Comparison of ENCODE assay signal across 25 cellular contexts in the genomic region with DNA sequence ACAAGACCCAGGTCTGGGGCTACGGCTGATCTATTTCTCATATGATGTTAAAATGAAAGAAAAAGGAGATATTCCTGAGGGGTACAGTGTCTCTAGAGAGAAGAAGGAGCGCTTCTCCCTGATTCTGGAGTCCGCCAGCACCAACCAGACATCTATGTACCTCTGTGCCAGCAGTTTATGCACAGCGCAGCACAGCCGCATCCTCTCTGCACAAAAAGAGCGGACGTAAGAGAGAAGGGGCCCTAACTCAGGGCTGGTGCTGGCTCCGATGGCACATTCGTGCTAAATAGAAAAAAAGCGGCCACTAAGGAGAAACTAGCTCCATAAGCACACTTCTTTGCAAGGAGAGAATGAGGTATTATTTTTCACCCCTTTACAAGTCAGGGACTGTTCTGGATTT. TPM values are rescaled to one million over a fixed set of nuclear protein-coding genes. Genes with fewer than 3 reads are reported as not detected.
DNase-seq lines count a peak whose midpoint lies in the region; ATAC-seq, FAIRE-seq and TF ChIP-seq lines count a peak whose summit lies in the region.
"Had no signal": no experiment of that assay in that cellular context is flagged by ENCODE, and none has a peak within 500 bp of the region (broad histone marks: within the 10 kb centered on the region; RNA-seq: fewer than 3 reads in every experiment).

No MANE protein-coding gene starts in this region.

- H3K27ac ChIP-seq in GM12878 (ENCODE audit: control insufficient read depth, insufficient read depth), result no peak overlapping the region
- peak overlapping the region in 3 of 8 donors; percentile 18 to 65 (median 22) for H3K27ac ChIP-seq in spleen
- H3K27ac ChIP-seq: heart left ventricle, upper lobe of left lung had no signal

- ATAC-seq in GM12878 (peak; percentile 51), GM21360 (IDR thresholded peaks at IDR 0.05; ENCODE audit: unreplicated experiment) (no peak)
- no peak for ATAC-seq in stimulated activated naive CD8-positive, alpha-beta T cell treated with anti-CD3 and anti-CD28 coated beads, Interleukin-15, amount 100 ng/mL, for 72 hours
- ATAC-seq: heart left ventricle, left lobe of liver had no signal

- TF ChIP-seq CTCF in GM12878 (IDR thresholded peaks at IDR 0.05 in 2 of 3, conservative IDR thresholded peaks at IDR 0.05 in 1 of 3; ENCODE audit: control insufficient read depth in 2 of 3, extremely low read depth in 1 of 3, insufficient read depth in 1 of 3, low read depth in 3 of 3, low read length in 3 of 3) (no peak), spleen (IDR thresholded peaks at IDR 0.05 in 8 of 11, conservative IDR thresholded peaks at IDR 0.05 in 3 of 11) (no peak)

- no peaks in the 10 kb centered on the region for H3K79me2 ChIP-seq in GM12878 (ENCODE audit: control insufficient read depth, insufficient read depth, low read length)

- peaks cover 2% of the 10 kb centered on the region for H3K36me3 Mint-ChIP-seq in activated naive CD4-positive, alpha-beta T cell treated with anti-CD3 and anti-CD28 coated beads, Interleukin-2, amount 50 U/mL, for 24 hours
- H3K36me3 Mint-ChIP-seq: mesothelial cell of epicardium had no signal

- H3K36me3 ChIP-seq in GM12878 (ENCODE audit: control insufficient read depth in 2 of 2, insufficient read depth in 2 of 2, low read length in 1 of 2), result no peaks in the 10 kb centered on the region
- H3K36me3 ChIP-seq in spleen, result no peaks in the 10 kb centered on the region
- H3K36me3 ChIP-seq: heart left ventricle, upper lobe of left lung had no signal

- H3K27me3 ChIP-seq in GM12878 (replicated peaks in 1 of 2; ENCODE audit: control insufficient read depth in 2 of 2, insufficient read depth in 2 of 2, low read length in 1 of 2), result no peaks in the 10 kb centered on the region
- peaks cover 0 to 3% (median 0%) of the 10 kb centered on the region in 7 donors for H3K27me3 ChIP-seq in spleen (replicated peaks in 1 of 7)
- H3K27me3 ChIP-seq: upper lobe of left lung had no signal

- no peaks in the 10 kb centered on the region for H4K20me1 ChIP-seq in GM12878 (ENCODE audit: control insufficient read depth, insufficient read depth)

- peak overlapping the region; percentile 56 for H2AFZ ChIP-seq in GM12878 (ENCODE audit: control insufficient read depth, low read depth, low read length)

- in situ Hi-C loops in GM12878 (cut with MboI), result no loop called here

- peaks cover 44% of the 10 kb centered on the region for H3K4me1 Mint-ChIP-seq in activated naive CD4-positive, alpha-beta T cell treated with anti-CD3 and anti-CD28 coated beads, Interleukin-2, amount 50 U/mL, for 24 hours
- peaks cover 21% of the 10 kb centered on the region for H3K4me1 Mint-ChIP-seq in stimulated activated naive CD8-positive, alpha-beta T cell treated with anti-CD3 and anti-CD28 coated beads, Interleukin-15, amount 100 ng/mL, for 72 hours
- H3K4me1 Mint-ChIP-seq: mesothelial cell of epicardium had no signal

- no peak for TF ChIP-seq EP300 in GM12878 (IDR thresholded peaks at IDR 0.05; ENCODE audit: borderline replicate concordance in 1 of 2, control insufficient read depth in 1 of 2, low read depth in 2 of 2, low read length in 2 of 2)

- H3K9me3 Mint-ChIP-seq in activated naive CD4-positive, alpha-beta T cell treated with anti-CD3 and anti-CD28 coated beads, Interleukin-2, amount 50 U/mL, for 24 hours, result no peaks in the 10 kb centered on the region
- no peaks in the 10 kb centered on the region for H3K9me3 Mint-ChIP-seq in stimulated activated naive CD8-positive, alpha-beta T cell treated with anti-CD3 and anti-CD28 coated beads, Interleukin-15, amount 100 ng/mL, for 72 hours
- H3K9me3 Mint-ChIP-seq: mesothelial cell of epicardium had no signal

- CTCF ChIA-PET in GM12878 (lab: Yijun Ruan, JAX), result interaction anchor here (0.6 to 1.4 kb wide), 5 partner anchors 9 to 89 kb away, joined by 3 to 7 read pairs (median 5); a partner anchor contains a TSS

- TF ChIP-seq POLR2A in GM12878 (IDR thresholded peaks at IDR 0.05; ENCODE audit: low read depth, low read length) (no peak), spleen (IDR thresholded peaks at IDR 0.05) (no peak)

- intact Hi-C loops in GM12878 (cut with micrococcal nuclease; ENCODE audit: unreplicated experiment) (no loop called here), spleen (cut with DNase I; ENCODE audit: low total_unique reads) (no loop called here)

- H3K9me3 ChIP-seq in GM12878 (replicated peaks; ENCODE audit: control insufficient read depth, insufficient read depth, low read length) (no peaks in the 10 kb centered on the region), spleen (no peaks in the 10 kb centered on the region)
- H3K9me3 ChIP-seq: Caco-2, heart left ventricle, upper lobe of left lung had no signal

- H3K27me3 Mint-ChIP-seq in activated naive CD4-positive, alpha-beta T cell treated with anti-CD3 and anti-CD28 coated beads, Interleukin-2, amount 50 U/mL, for 24 hours, result no peaks in the 10 kb centered on the region
- H3K27me3 Mint-ChIP-seq in stimulated activated naive CD8-positive, alpha-beta T cell treated with anti-CD3 and anti-CD28 coated beads, Interleukin-15, amount 100 ng/mL, for 72 hours, result no peaks in the 10 kb centered on the region

- H3K4me3 ChIP-seq in GM12878 (no peak overlapping the region), spleen (peak overlapping the region in 1 of 8 donors; percentile 7)
- H3K4me3 ChIP-seq: heart left ventricle, upper lobe of left lung had no signal

- POLR2A ChIA-PET in GM12878 (lab: Charles Lee), result no interaction called here

- no peak overlapping the region for H3K9ac ChIP-seq in GM12878 (ENCODE audit: control insufficient read depth, insufficient read depth, low read length)

- peak overlapping the region; percentile 85 for H3K4me3 Mint-ChIP-seq in activated naive CD4-positive, alpha-beta T cell treated with anti-CD3 and anti-CD28 coated beads, Interleukin-2, amount 50 U/mL, for 24 hours
- H3K4me3 Mint-ChIP-seq in stimulated activated naive CD8-positive, alpha-beta T cell treated with anti-CD3 and anti-CD28 coated beads, Interleukin-15, amount 100 ng/mL, for 72 hours, result peak overlapping the region; percentile 57 to 60
- H3K4me3 Mint-ChIP-seq: mesothelial cell of epicardium had no signal

- H3K27ac Mint-ChIP-seq in activated naive CD4-positive, alpha-beta T cell treated with anti-CD3 and anti-CD28 coated beads, Interleukin-2, amount 50 U/mL, for 24 hours, result no peak overlapping the region
- H3K27ac Mint-ChIP-seq in stimulated activated naive CD8-positive, alpha-beta T cell treated with anti-CD3 and anti-CD28 coated beads, Interleukin-15, amount 100 ng/mL, for 72 hours, result no peak overlapping the region
- H3K27ac Mint-ChIP-seq: mesothelial cell of epicardium had no signal

- SMC1A ChIA-PET in GM12878 (lab: Charles Lee; ENCODE audit: uncharacterized antibody, unreplicated experiment), result interaction anchor here (15.1 kb wide), 1 partner anchor 64 kb away, joined by 235 read pairs; no protein-coding TSS in a partner anchor

- BruUV-seq in GM12878 (replicated peaks; lab: Mats Ljungman, UMichigan), result no TSS peak

- TF ChIP-seq RAD21 in GM12878 (IDR thresholded peaks at IDR 0.05; ENCODE audit: insufficient read depth, low read depth, low read length), result no peak

- H3K4me2 ChIP-seq in GM12878 (ENCODE audit: control insufficient read depth, insufficient read depth), result peak overlapping the region; percentile 70

- RAD21 ChIA-PET in GM12878 (lab: Charles Lee; ENCODE audit: unreplicated experiment), result interaction anchor here (0.9 kb wide), 1 partner anchor 89 kb away, joined by 3 read pairs; no protein-coding TSS in a partner anchor

- 60% methylated on average over 10 of the region's 10 CpGs for WGBS in GM12878 (ENCODE audit: insufficient coverage, insufficient replicate concordance, low lambda C conversion rate, missing lambda C conversion rate)
- WGBS in spleen, 5 donors, result 44 to 94% (median 92%) methylated on average over 10 of the region's 10 CpGs

- H3K4me1 ChIP-seq in GM12878 (ENCODE audit: control insufficient read depth, insufficient read depth, low read length) (no peaks in the 10 kb centered on the region), spleen (peaks cover 0 to 18% (median 6%) of the 10 kb centered on the region in 6 donors)
- H3K4me1 ChIP-seq: Caco-2, heart left ventricle, upper lobe of left lung had no signal

- DNase-seq in activated naive CD4-positive, alpha-beta T cell treated with anti-CD3 and anti-CD28 coated beads, Interleukin-2, amount 50 U/mL, for 16 hours, result no peak
- DNase-seq in Kasumi-1 (lab: John Stamatoyannopoulos, UW), result peak; percentile 75
- DNase-seq in GM12878 (ENCODE audit: low read depth, low spot score), result no peak
- no peak for DNase-seq in stimulated activated naive CD8-positive, alpha-beta T cell treated with anti-CD3 and anti-CD28 coated beads, Interleukin-15, amount 100 ng/mL, for 72 hours
- no peak for DNase-seq in midbrain (lab: John Stamatoyannopoulos, UW)
- DNase-seq in spleen, result no peak
- DNase-seq: activated CD4-positive, CD25-positive, alpha-beta regulatory T cell; activated CD8-positive, alpha-beta memory T cell treated with anti-CD3 and anti-CD28 coated beads, Interleukin-2, amount 50 U/mL, for 4 hours; Caco-2; heart left ventricle; Karpas-422; NCI-H1092 treated with DMSO at 0.1 percent for 48 hours; NCI-H2081 treated with DMSO at 0.1 percent for 48 hours; NCI-H510A; small intestine; stimulated activated CD4-positive, alpha-beta T cell treated with anti-CD3 and anti-CD28 coated beads, Interleukin-2, amount 100 ng/mL, for 48 hours; upper lobe of left lung had no signal

- FAIRE-seq in GM12878 (lab: Jason Lieb, UNC), result no peak
- FAIRE-seq: GM18507, RCC 7860, small intestine had no signal

RNA-seq across cellular contexts. Expression of a gene that starts 28.3 kb away (rescaled TPM):
- not detected in 2 replicates for total RNA-seq in GM12878 (2013; cell fraction: nucleolus; rRNA removed)
- total RNA-seq in GM12878 (2014; rRNA removed), result not detected in 2 replicates
- total RNA-seq in GM12878 (2014; rRNA removed; fragmentation: Illumina TruSeq; extraction: Trizol), result not detected in 2 replicates
- total RNA-seq in GM12878 (2021), result 11.9 and 12.4 TPM in 2 replicates
- not detected for polyA plus RNA-seq in GM12878 (2011; ENCODE audit: low read depth)
- not detected in 2 replicates for polyA plus RNA-seq in GM12878 (2011; rRNA removed)
- polyA plus RNA-seq in GM12878 (2011; cell fraction: cytosol; rRNA removed), result not detected in 2 replicates
- polyA plus RNA-seq in GM12878 (2011; cell fraction: nucleus; rRNA removed), result not detected in 2 replicates
- polyA plus RNA-seq in GM12878 (2012), result not detected in 2 replicates
- polyA plus RNA-seq in GM12878 (2014; fragmentation: Illumina TruSeq; extraction: Trizol), result not detected in 2 replicates
- not detected for polyA plus RNA-seq in GM12878 (2014; fragmentation: Nextera tagmentation; extraction: Ambion mirVana)
- polyA plus RNA-seq in GM12878 (2014; rRNA removed), result not detected in 2 replicates
- not detected for polyA plus RNA-seq in GM12878 (2016; fragmentation: Nextera tagmentation; extraction: Ambion mirVana)
- not detected in 2 replicates for polyA minus RNA-seq in GM12878 (2011; rRNA and poly(A)+ RNA removed)
- not detected in 2 replicates for polyA minus RNA-seq in GM12878 (2011; cell fraction: cytosol; rRNA and poly(A)+ RNA removed)
- not detected in 2 replicates for polyA minus RNA-seq in GM12878 (2011; cell fraction: nucleus; rRNA and poly(A)+ RNA removed)
- total RNA-seq in spleen, result 1 to 10 TPM in 3 of 7 donors, not detected in 4; 2.9 to 6.3 (median 3.0) TPM
- polyA plus RNA-seq in spleen, result 1 to 10 TPM in 2 of 3 donors, under 1 TPM in 1; 0.88 to 1.4 (median 1.2) TPM
- total RNA-seq: HT1080, mesothelial cell of epicardium, SK-MEL-5 had no signal

RNA-seq across cellular contexts. Expression of a gene that starts 49.8 kb away (rescaled TPM):
- total RNA-seq in GM12878 (2013; cell fraction: nucleolus; rRNA removed), result not detected in 2 replicates
- not detected in 2 replicates for total RNA-seq in GM12878 (2014; rRNA removed)
- total RNA-seq in GM12878 (2014; rRNA removed; fragmentation: Illumina TruSeq; extraction: Trizol), result not detected in 2 replicates
- 28.8 and 35.7 TPM in 2 replicates for total RNA-seq in GM12878 (2021)
- not detected for polyA plus RNA-seq in GM12878 (2011; ENCODE audit: low read depth)
- 0.41 TPM in 1 of 2 replicates, not detected in the other for polyA plus RNA-seq in GM12878 (2011; rRNA removed)
- polyA plus RNA-seq in GM12878 (2011; cell fraction: cytosol; rRNA removed), result 0.40 and 0.53 TPM in 2 replicates
- 0.37 and 1.0 TPM in 2 replicates for polyA plus RNA-seq in GM12878 (2011; cell fraction: nucleus; rRNA removed)
- 0.25 and 0.28 TPM in 2 replicates for polyA plus RNA-seq in GM12878 (2012)
- not detected in 2 replicates for polyA plus RNA-seq in GM12878 (2014; fragmentation: Illumina TruSeq; extraction: Trizol)
- not detected for polyA plus RNA-seq in GM12878 (2014; fragmentation: Nextera tagmentation; extraction: Ambion mirVana)
- 0.28 TPM in 1 of 2 replicates, not detected in the other for polyA plus RNA-seq in GM12878 (2014; rRNA removed)
- polyA plus RNA-seq in GM12878 (2016; fragmentation: Nextera tagmentation; extraction: Ambion mirVana), result under 1 TPM in 1 of 2 experiments, not detected in 1; 0.21 TPM
- 0.82 TPM in 1 of 2 replicates, not detected in the other for polyA minus RNA-seq in GM12878 (2011; rRNA and poly(A)+ RNA removed)
- polyA minus RNA-seq in GM12878 (2011; cell fraction: cytosol; rRNA and poly(A)+ RNA removed), result not detected in 2 replicates
- not detected in 2 replicates for polyA minus RNA-seq in GM12878 (2011; cell fraction: nucleus; rRNA and poly(A)+ RNA removed)
- 10 to 100 TPM in 2 of 7 donors, 1 to 10 TPM in 1, not detected in 4; 3.8 to 14.5 (median 11.1) TPM for total RNA-seq in spleen
- 1 to 10 TPM; 1.1 to 1.3 (median 1.2) TPM for polyA plus RNA-seq in spleen
- total RNA-seq: HT1080, mesothelial cell of epicardium, SK-MEL-5 had no signal

Comparison
In these comparisons a context has a peak if more than half of its experiments do, and no peak if none do; other contexts are left out.
1. DNase-seq: peak in Kasumi-1 (2 of 2); none in activated naive CD4-positive, alpha-beta T cell treated with anti-CD3 and anti-CD28 coated beads, Interleukin-2, amount 50 U/mL, for 16 hours (single experiment), GM12878 (single experiment), stimulated activated naive CD8-positive, alpha-beta T cell treated with anti-CD3 and anti-CD28 coated beads, Interleukin-15, amount 100 ng/mL, for 72 hours (0 of 2), midbrain (single experiment) and spleen (single experiment).